ENCODE assay signal across 23 cellular contexts in genomic region chr19:45009625-45010255, GRCh38. TPM values are rescaled to one million over a fixed set of nuclear protein-coding genes. Genes with fewer than 3 reads are reported as not detected.
DNase-seq lines count a peak whose midpoint lies in the region; ATAC-seq, FAIRE-seq and TF ChIP-seq lines count a peak whose summit lies in the region.
"Had no signal": no experiment of that assay in that cellular context is flagged by ENCODE, and none has a peak within 500 bp of the region (broad histone marks: within the 10 kb centered on the region; RNA-seq: fewer than 3 reads in every experiment).

No MANE protein-coding gene starts in this region.

- H3K9me3 ChIP-seq in OCI-LY1 (ENCODE audit: low read length), result no peaks in the 10 kb centered on the region
- H3K9me3 ChIP-seq: heart right ventricle, upper lobe of right lung had no signal

- H2AFZ ChIP-seq in OCI-LY1 (ENCODE audit: low read length), result no peak overlapping the region

- TF ChIP-seq CTCF in natural killer cell (IDR thresholded peaks at IDR 0.05), result no peak
- no peak for TF ChIP-seq CTCF in OCI-LY1 (IDR thresholded peaks at IDR 0.05; ENCODE audit: low read length)

- H3K4me3 Mint-ChIP-seq in natural killer cell, result peak overlapping the region; percentile 2
- no peak overlapping the region for H3K4me3 Mint-ChIP-seq in natural killer cell treated with Interleukin-12 subunit alpha and Interleukin-12 subunit beta and Interleukin-15 and Interleukin-18, amount 100 ng/mL, for 72 hours
- no peak overlapping the region for H3K4me3 Mint-ChIP-seq in central memory CD8-positive, alpha-beta T cell
- H3K4me3 Mint-ChIP-seq in stimulated activated naive B cell treated with anti-CD40 and anti-IgM and Interleukin-4, amounts not matched to agents 10 μg/mL and 1 μg/mL and 100 μg/mL, for 72 hours, result no peak overlapping the region
- H3K4me3 Mint-ChIP-seq: activated naive CD8-positive, alpha-beta T cell; T-helper 2 cell treated with Interferon-gamma antibody and Interleukin-4, amounts not matched to agents 5 μg/mL and 100 μg/mL, for 36 hours had no signal

- H3K27ac ChIP-seq in OCI-LY1 (ENCODE audit: low read depth, low read length, poor library complexity, severe bottlenecking), result peak overlapping the region; percentile 78
- H3K27ac ChIP-seq: foreskin keratinocyte, heart right ventricle, SK-N-MC, upper lobe of right lung, VCaP had no signal

- H3F3A ChIP-seq in OCI-LY1 (ENCODE audit: insufficient read depth, low read length), result no peaks in the 10 kb centered on the region

- no peaks in the 10 kb centered on the region for H4K20me1 ChIP-seq in OCI-LY1 (ENCODE audit: insufficient read depth, low read length)

- no peaks in the 10 kb centered on the region for H3K9me3 Mint-ChIP-seq in natural killer cell
- no peaks in the 10 kb centered on the region for H3K9me3 Mint-ChIP-seq in natural killer cell treated with Interleukin-12 subunit alpha and Interleukin-12 subunit beta and Interleukin-15 and Interleukin-18, amount 100 ng/mL, for 72 hours
- H3K9me3 Mint-ChIP-seq in central memory CD8-positive, alpha-beta T cell, result no peaks in the 10 kb centered on the region
- H3K9me3 Mint-ChIP-seq in stimulated activated naive B cell treated with anti-CD40 and anti-IgM and Interleukin-4, amounts not matched to agents 10 μg/mL and 1 μg/mL and 100 μg/mL, for 72 hours, result no peaks in the 10 kb centered on the region
- H3K9me3 Mint-ChIP-seq: T-helper 2 cell treated with Interferon-gamma antibody and Interleukin-4, amounts not matched to agents 5 μg/mL and 100 μg/mL, for 36 hours had no signal

- FAIRE-seq in HTR-8/SVneo (lab: Jason Lieb, UNC), result no peak
- FAIRE-seq: astrocyte had no signal

- no peaks in the 10 kb centered on the region for H3K36me3 Mint-ChIP-seq in natural killer cell
- H3K36me3 Mint-ChIP-seq in natural killer cell treated with Interleukin-12 subunit alpha and Interleukin-12 subunit beta and Interleukin-15 and Interleukin-18, amount 100 ng/mL, for 72 hours, result peaks cover 5% of the 10 kb centered on the region
- peaks cover 67% of the 10 kb centered on the region for H3K36me3 Mint-ChIP-seq in central memory CD8-positive, alpha-beta T cell (ENCODE audit: insufficient read depth)
- H3K36me3 Mint-ChIP-seq in stimulated activated naive B cell treated with anti-CD40 and anti-IgM and Interleukin-4, amounts not matched to agents 10 μg/mL and 1 μg/mL and 100 μg/mL, for 72 hours, result peaks cover 31 to 45% of the 10 kb centered on the region in 2 donors

- peaks cover 7 to 12% of the 10 kb centered on the region in 2 donors for H3K4me1 Mint-ChIP-seq in natural killer cell
- H3K4me1 Mint-ChIP-seq in natural killer cell treated with Interleukin-12 subunit alpha and Interleukin-12 subunit beta and Interleukin-15 and Interleukin-18, amount 100 ng/mL, for 72 hours (ENCODE audit: low read depth in 2 of 2), result peaks cover 12 to 14% of the 10 kb centered on the region in 2 donors
- H3K4me1 Mint-ChIP-seq in central memory CD8-positive, alpha-beta T cell, result peaks cover 6% of the 10 kb centered on the region
- H3K4me1 Mint-ChIP-seq in stimulated activated naive B cell treated with anti-CD40 and anti-IgM and Interleukin-4, amounts not matched to agents 10 μg/mL and 1 μg/mL and 100 μg/mL, for 72 hours, result peaks cover 8 to 27% of the 10 kb centered on the region in 2 donors

- H3K27ac Mint-ChIP-seq in natural killer cell, result peak overlapping the region; percentile 4 to 46
- H3K27ac Mint-ChIP-seq in natural killer cell treated with Interleukin-12 subunit alpha and Interleukin-12 subunit beta and Interleukin-15 and Interleukin-18, amount 100 ng/mL, for 72 hours, result no peak overlapping the region
- peak overlapping the region; percentile 12 for H3K27ac Mint-ChIP-seq in central memory CD8-positive, alpha-beta T cell (ENCODE audit: low read depth)
- H3K27ac Mint-ChIP-seq in stimulated activated naive B cell treated with anti-CD40 and anti-IgM and Interleukin-4, amounts not matched to agents 10 μg/mL and 1 μg/mL and 100 μg/mL, for 72 hours, result peak overlapping the region; percentile 72
- H3K27ac Mint-ChIP-seq: activated naive CD8-positive, alpha-beta T cell; T-helper 2 cell treated with Interferon-gamma antibody and Interleukin-4, amounts not matched to agents 5 μg/mL and 100 μg/mL, for 36 hours had no signal

- ATAC-seq in natural killer cell (no peak), GM18517 (IDR thresholded peaks at IDR 0.05; ENCODE audit: unreplicated experiment) (no peak)
- no peak for ATAC-seq in natural killer cell treated with Interleukin-12 subunit alpha and Interleukin-12 subunit beta and Interleukin-15 and Interleukin-18, amount 100 ng/mL, for 72 hours
- no peak for ATAC-seq in central memory CD8-positive, alpha-beta T cell (replicated peaks; ENCODE audit: extremely low read depth, poor library complexity, severe bottlenecking)
- ATAC-seq in stimulated activated naive B cell treated with anti-CD40 and anti-IgM and Interleukin-4, amounts not matched to agents 10 μg/mL and 1 μg/mL and 100 μg/mL, for 72 hours (replicated peaks), result no peak
- ATAC-seq: foreskin keratinocyte, heart right ventricle, upper lobe of right lung had no signal

- peaks cover 52% of the 10 kb centered on the region for H3K4me1 ChIP-seq in OCI-LY1 (ENCODE audit: insufficient read depth, low read length, severe bottlenecking)
- H3K4me1 ChIP-seq: foreskin keratinocyte, upper lobe of right lung had no signal

- H3K4me3 ChIP-seq in OCI-LY1 (ENCODE audit: low read depth, low read length, poor library complexity, severe bottlenecking), result no peak overlapping the region
- H3K4me3 ChIP-seq: heart right ventricle, SK-N-MC, upper lobe of right lung had no signal

- H3K27me3 ChIP-seq in OCI-LY1 (ENCODE audit: insufficient read depth, low read length), result no peaks in the 10 kb centered on the region
- H3K27me3 ChIP-seq: foreskin keratinocyte, heart right ventricle, upper lobe of right lung had no signal

- no peak for DNase-seq in natural killer cell
- DNase-seq in natural killer cell treated with Interleukin-12 subunit alpha and Interleukin-12 subunit beta and Interleukin-15 and Interleukin-18, amount 100 ng/mL, for 72 hours (ENCODE audit: low spot score), result no peak
- no peak for DNase-seq in central memory CD8-positive, alpha-beta T cell (ENCODE audit: low spot score in 2 of 2)
- DNase-seq in stimulated activated naive B cell treated with anti-CD40 and anti-IgM and Interleukin-4, amounts not matched to agents 10 μg/mL and 1 μg/mL and 100 μg/mL, for 72 hours, result no peak
- no peak for DNase-seq in NCI-H2227 (lab: John Stamatoyannopoulos, UW; ENCODE audit: unreplicated experiment)
- no peak for DNase-seq in HTR-8/SVneo (ENCODE audit: insufficient read length, low spot score)
- DNase-seq: activated T-cell treated with anti-CD3 and anti-CD28 coated beads, Interleukin-2, amount 50 U/mL, for 48 hours; DMS79; foreskin keratinocyte; H7; heart right ventricle; Karpas-422; NCI-H1092; NCI-H1930; NCI-H2227 treated with DMSO at 0.1 percent for 48 hours; upper lobe of right lung had no signal

- intact Hi-C loops in natural killer cell (cut with micrococcal nuclease), result no loop called here

- no peak overlapping the region for H3K4me2 ChIP-seq in OCI-LY1 (ENCODE audit: low read length)

- no peaks in the 10 kb centered on the region for H3K79me2 ChIP-seq in OCI-LY1 (ENCODE audit: insufficient read depth, low read length)

- H3K9ac ChIP-seq in OCI-LY1 (ENCODE audit: low read length), result no peak overlapping the region; the same call in 1 of the 2 replicates

- no peaks in the 10 kb centered on the region for H3K9me2 ChIP-seq in OCI-LY1 (ENCODE audit: low read depth, low read length)

- no peaks in the 10 kb centered on the region for H3K27me3 Mint-ChIP-seq in natural killer cell (ENCODE audit: low read depth in 2 of 2)
- no peaks in the 10 kb centered on the region for H3K27me3 Mint-ChIP-seq in natural killer cell treated with Interleukin-12 subunit alpha and Interleukin-12 subunit beta and Interleukin-15 and Interleukin-18, amount 100 ng/mL, for 72 hours
- H3K27me3 Mint-ChIP-seq in central memory CD8-positive, alpha-beta T cell, result no peaks in the 10 kb centered on the region
- H3K27me3 Mint-ChIP-seq in stimulated activated naive B cell treated with anti-CD40 and anti-IgM and Interleukin-4, amounts not matched to agents 10 μg/mL and 1 μg/mL and 100 μg/mL, for 72 hours, result no peaks in the 10 kb centered on the region
- H3K27me3 Mint-ChIP-seq: activated naive CD8-positive, alpha-beta T cell had no signal

- peaks cover 45% of the 10 kb centered on the region for H3K36me3 ChIP-seq in OCI-LY1 (ENCODE audit: insufficient read depth, low read length)

RNA-seq across cellular contexts. Expression of gene RELB, which starts 8.5 kb away (rescaled TPM):
- 100 to 1,000 TPM in 2 of 3 donors, 10 to 100 TPM in 1; 92.4 to 119 (median 105) TPM for total RNA-seq in natural killer cell
- total RNA-seq in natural killer cell treated with Interleukin-12 subunit alpha and Interleukin-12 subunit beta and Interleukin-15 and Interleukin-18, amount 100 ng/mL, for 72 hours, result 10 to 100 TPM; 47.0 to 81.6 TPM

RNA-seq across cellular contexts. Expression of gene CLASRP, which starts 29.1 kb away (rescaled TPM):
- 100 to 1,000 TPM; 142 to 160 (median 146) TPM for total RNA-seq in natural killer cell
- total RNA-seq in natural killer cell treated with Interleukin-12 subunit alpha and Interleukin-12 subunit beta and Interleukin-15 and Interleukin-18, amount 100 ng/mL, for 72 hours, result 100 to 1,000 TPM in 1 of 2 donors, 10 to 100 TPM in 1; 84.1 to 147 TPM

RNA-seq across cellular contexts. Expression of gene CLPTM1, which starts 54.6 kb away (rescaled TPM):
- 100 to 1,000 TPM in 2 of 3 donors, 10 to 100 TPM in 1; 97.1 to 125 (median 120) TPM for total RNA-seq in natural killer cell
- total RNA-seq in natural killer cell treated with Interleukin-12 subunit alpha and Interleukin-12 subunit beta and Interleukin-15 and Interleukin-18, amount 100 ng/mL, for 72 hours, result 100 to 1,000 TPM in 1 of 2 donors, 10 to 100 TPM in 1; 90.9 to 116 TPM

Comparison
In these comparisons a context has a peak if more than half of its experiments do, and no peak if none do; other contexts are left out.
1. H3K27ac Mint-ChIP-seq: peak in natural killer cell (2 of 2), central memory CD8-positive, alpha-beta T cell (single experiment) and stimulated activated naive B cell treated with anti-CD40 and anti-IgM and Interleukin-4, amounts not matched to agents 10 μg/mL and 1 μg/mL and 100 μg/mL, for 72 hours (single experiment); none in natural killer cell treated with Interleukin-12 subunit alpha and Interleukin-12 subunit beta and Interleukin-15 and Interleukin-18, amount 100 ng/mL, for 72 hours (0 of 2).